Comparison of ENCODE assay signal across 15 cellular contexts in the genomic region with DNA sequence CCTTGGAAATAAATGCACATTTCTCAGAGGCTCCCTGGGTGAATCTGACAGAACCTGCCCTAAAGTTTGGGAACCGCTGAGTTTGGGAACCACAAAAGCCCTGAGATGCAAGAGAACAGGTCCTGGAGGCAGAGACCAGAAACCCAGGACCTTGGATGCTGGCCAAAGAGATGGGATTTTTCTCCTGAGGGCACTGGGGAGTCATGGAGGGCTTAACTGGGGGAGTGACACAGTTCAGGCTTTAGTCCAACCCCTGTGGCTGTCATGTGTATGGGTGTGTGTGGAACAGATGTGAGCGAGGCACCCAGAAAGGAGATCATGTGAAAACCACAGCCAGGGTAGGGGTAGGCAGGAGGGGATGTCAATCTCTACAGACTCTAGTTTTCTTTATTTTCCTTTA. TPM values are rescaled to one million over a fixed set of nuclear protein-coding genes. Genes with fewer than 3 reads are reported as not detected.
DNase-seq lines count a peak whose midpoint lies in the region; TF ChIP-seq lines count a peak whose summit lies in the region.
"Had no signal": no experiment of that assay in that cellular context is flagged by ENCODE, and none has a peak within 500 bp of the region (broad histone marks: within the 10 kb centered on the region; RNA-seq: fewer than 3 reads in every experiment).

No MANE protein-coding gene starts in this region.

- H3K4me3 ChIP-seq in fibroblast of villous mesenchyme (ENCODE audit: low read depth, low read length), result no peak overlapping the region
- H3K4me3 ChIP-seq in retinal pigment epithelial cell (ENCODE audit: low read length), result no peak overlapping the region
- no peak overlapping the region for H3K4me3 ChIP-seq in A673 (ENCODE audit: low read depth, low read length, poor library complexity, severe bottlenecking)
- H3K4me3 ChIP-seq: PC-9 had no signal

- intact Hi-C loops in A673 (cut with micrococcal nuclease; ENCODE audit: unreplicated experiment), result no loop called here

- TF ChIP-seq CTCF in fibroblast of villous mesenchyme (IDR thresholded peaks at IDR 0.05; ENCODE audit: insufficient read depth, low read depth, low read length) (no peak), retinal pigment epithelial cell (conservative IDR thresholded peaks at IDR 0.05; ENCODE audit: low read depth, low read length) (no peak), A673 (conservative IDR thresholded peaks at IDR 0.05; ENCODE audit: low read depth, low read length) (no peak)

- no peaks in the 10 kb centered on the region for H3K36me3 ChIP-seq in A673 (ENCODE audit: insufficient read depth, low read length, poor library complexity, severe bottlenecking)

- peak; percentile 21 for DNase-seq in Daoy (ENCODE audit: low read depth)
- peak; percentile 36 for DNase-seq in RPMI7951 (ENCODE audit: low read depth)
- DNase-seq in fibroblast of villous mesenchyme (ENCODE audit: low read depth), result peak; percentile 33
- DNase-seq in retinal pigment epithelial cell (ENCODE audit: low read depth), result peak; percentile 68
- no peak for DNase-seq in dedifferentiated amniotic fluid mesenchymal stem cell (ENCODE audit: extremely low spot score)
- DNase-seq in A673 (ENCODE audit: low spot score), result no peak
- DNase-seq in NCI-H187 (lab: John Stamatoyannopoulos, UW), result no peak
- DNase-seq: CD4-positive, CD25-positive, alpha-beta regulatory T cell; COR-L47; NCI-H1417; NCI-H1930; NCI-H345; NCI-H526; PC-9 had no signal

- no peak overlapping the region for H3K27ac ChIP-seq in A673 (ENCODE audit: low read depth, low read length, poor library complexity, severe bottlenecking)
- H3K27ac ChIP-seq: PC-9 had no signal

- H3K4me1 ChIP-seq in A673 (ENCODE audit: insufficient read depth, low read length, poor library complexity, severe bottlenecking), result no peaks in the 10 kb centered on the region

- no TSS peak for BruUV-seq in A673 (replicated peaks; lab: Mats Ljungman, UMichigan)

- CTCF ChIA-PET in A673 (lab: Charles Lee), result no interaction called here

- POLR2A ChIA-PET in A673 (lab: Charles Lee; ENCODE audit: low non-redundant PET), result no interaction called here

- peaks cover 27% of the 10 kb centered on the region for H3K27me3 ChIP-seq in A673 (replicated peaks; ENCODE audit: insufficient read depth, low read depth, low read length, poor library complexity)

- no peaks in the 10 kb centered on the region for H3K9me3 ChIP-seq in A673 (ENCODE audit: low read depth, low read length, poor library complexity, severe bottlenecking)

RNA-seq across cellular contexts. Expression of a gene that starts 3.9 kb away (rescaled TPM):
- 0.40 TPM in 1 of 2 replicates, not detected in the other for total RNA-seq in Daoy (2014; rRNA removed; shearing (Covaris generic))
- 0.10 and 0.12 TPM in 2 replicates for total RNA-seq in RPMI7951 (2014; rRNA removed; shearing (Covaris generic))
- total RNA-seq in fibroblast of villous mesenchyme (not detected in 2 replicates), A673 (2021) (not detected in 2 replicates)
- total RNA-seq: CD4-positive, CD25-positive, alpha-beta regulatory T cell; H4 had no signal

RNA-seq across cellular contexts. Expression of a gene that starts 11.2 kb away (rescaled TPM):
- total RNA-seq in Daoy (2014; rRNA removed; shearing (Covaris generic)), result not detected in 2 replicates
- total RNA-seq in RPMI7951 (2014; rRNA removed; shearing (Covaris generic)), result not detected in 2 replicates
- total RNA-seq in fibroblast of villous mesenchyme, result not detected in 2 replicates
- not detected in 2 replicates for total RNA-seq in A673 (2021)
- total RNA-seq: CD4-positive, CD25-positive, alpha-beta regulatory T cell; H4; PC-9 had no signal

RNA-seq across cellular contexts. Expression of a gene that starts 52.0 kb away (rescaled TPM):
- not detected in 2 replicates for total RNA-seq in Daoy (2014; rRNA removed; shearing (Covaris generic))
- total RNA-seq in RPMI7951 (2014; rRNA removed; shearing (Covaris generic)), result not detected in 2 replicates
- not detected in 2 replicates for total RNA-seq in fibroblast of villous mesenchyme
- not detected in 2 replicates for total RNA-seq in A673 (2021)
- total RNA-seq: CD4-positive, CD25-positive, alpha-beta regulatory T cell; H4; PC-9 had no signal

RNA-seq across cellular contexts. Expression of a gene that starts 55.8 kb away (rescaled TPM):
- total RNA-seq in Daoy (2014; rRNA removed; shearing (Covaris generic)), result not detected in 2 replicates
- total RNA-seq in RPMI7951 (2014; rRNA removed; shearing (Covaris generic)), result not detected in 2 replicates
- total RNA-seq in fibroblast of villous mesenchyme (not detected in 2 replicates), A673 (2021) (not detected in 2 replicates)
- total RNA-seq: CD4-positive, CD25-positive, alpha-beta regulatory T cell; H4; PC-9 had no signal

Comparison
In these comparisons a context has a peak if more than half of its experiments do, and no peak if none do; other contexts are left out.
1. DNase-seq: peak in Daoy (single experiment), RPMI7951 (single experiment), fibroblast of villous mesenchyme (single experiment) and retinal pigment epithelial cell (single experiment); none in dedifferentiated amniotic fluid mesenchymal stem cell (single experiment), A673 (single experiment) and NCI-H187 (0 of 2).